Comparison of ENCODE assay signal across 4 cellular contexts in genomic region chr12:4603946-4604345, GRCh38.
"Had no signal": no experiment of that assay in that cellular context is flagged by ENCODE, and none has a peak within 500 bp of the region (broad histone marks: within the 10 kb centered on the region; RNA-seq: fewer than 3 reads in every experiment).

No MANE protein-coding gene starts in this region.

- DNase-seq: NCI-H187 treated with DMSO at 0.1 percent for 48 hours, NCI-H2029 treated with DMSO at 0.1 percent for 48 hours had no signal

- H3K9me3 ChIP-seq: MG63 had no signal

- H3K4me2 ChIP-seq: KMS-11 had no signal

- H3K27ac ChIP-seq: KMS-11 had no signal

- H3K36me3 ChIP-seq: MG63 had no signal

- H3K27me3 ChIP-seq: MG63 had no signal
